29 cellular contexts compared by ENCODE assay signal in genomic region chr1:44641126-44642102, GRCh38. TPM values are rescaled to one million over a fixed set of nuclear protein-coding genes. Genes with fewer than 3 reads are reported as not detected.
DNase-seq lines count a peak whose midpoint lies in the region; ATAC-seq and TF ChIP-seq lines count a peak whose summit lies in the region.
"Had no signal": no experiment of that assay in that cellular context is flagged by ENCODE, and none has a peak within 500 bp of the region (broad histone marks: within the 10 kb centered on the region; RNA-seq: fewer than 3 reads in every experiment).

No MANE protein-coding gene starts in this region.

- H3K4me3 Mint-ChIP-seq in activated CD4-positive, alpha-beta T cell treated with anti-CD3 and anti-CD28 coated beads, Interleukin-2, amount 10 ng/mL, durations not matched to agents 7 days and 5 days = no peak overlapping the region
- H3K4me3 Mint-ChIP-seq in activated B cell treated with CpG ODN at 0.5 μM for 24 hours (no peak overlapping the region), memory B cell (no peak overlapping the region)
- H3K4me3 Mint-ChIP-seq: activated CD4-positive, alpha-beta memory T cell treated with anti-CD3 and anti-CD28 coated beads, Interleukin-2, amount 10 ng/mL, durations not matched to agents 7 days and 5 days; activated naive CD8-positive, alpha-beta T cell; effector memory CD8-positive, alpha-beta T cell; H9; naive thymus-derived CD4-positive, alpha-beta T cell had no signal

- H3K4me1 ChIP-seq in skeletal muscle tissue (ENCODE audit: control insufficient read depth in 3 of 3, insufficient read depth in 3 of 3, low read length in 3 of 3) (peaks cover 90 to 100% (median 96%) of the 10 kb centered on the region in 3 donors), hepatocyte (ENCODE audit: insufficient read depth) (peaks cover 3% of the 10 kb centered on the region)

- DNase-seq in activated CD4-positive, alpha-beta T cell treated with anti-CD3 and anti-CD28 coated beads, Interleukin-2, amount 10 ng/mL, durations not matched to agents 7 days and 5 days = no peak
- no peak for DNase-seq in activated CD4-positive, alpha-beta T cell treated with anti-CD3 and anti-CD28 coated beads for 4 hours
- DNase-seq in activated B cell treated with CpG ODN at 0.5 μM for 24 hours (no peak), memory B cell (ENCODE audit: low spot score in 2 of 2) (no peak), hepatocyte (ENCODE audit: low spot score) (no peak), NK-92 (lab: John Stamatoyannopoulos, UW; ENCODE audit: unreplicated experiment) (no peak)
- DNase-seq: activated CD4-positive, alpha-beta memory T cell treated with anti-CD3 and anti-CD28 coated beads, Interleukin-2, amount 10 ng/mL, durations not matched to agents 7 days and 5 days; activated CD4-positive, CD25-positive, alpha-beta regulatory T cell; activated T-cell treated with anti-CD3 and anti-CD28 coated beads, Interleukin-2, amount 50 U/mL, for 48 hours; AML-193; DMS79; effector memory CD8-positive, alpha-beta T cell; H9; mesenchymal stem cell; naive thymus-derived CD4-positive, alpha-beta T cell; NCI-H1417 treated with DMSO at 0.1 percent for 48 hours; NCI-H510A; small intestine; stimulated activated CD4-positive, alpha-beta T cell treated with anti-CD3 and anti-CD28 coated beads, Interleukin-2, amount 100 ng/mL, for 24 hours; stimulated activated naive CD4-positive, alpha-beta T cell; T1000; trophoblast cell had no signal

- peaks cover 21% of the 10 kb centered on the region for H3K36me3 Mint-ChIP-seq in activated CD4-positive, alpha-beta T cell treated with anti-CD3 and anti-CD28 coated beads, Interleukin-2, amount 10 ng/mL, durations not matched to agents 7 days and 5 days (ENCODE audit: low read depth)
- H3K36me3 Mint-ChIP-seq in activated B cell treated with CpG ODN at 0.5 μM for 24 hours (ENCODE audit: low read depth) (peaks cover 91% of the 10 kb centered on the region), memory B cell (peaks cover 33% of the 10 kb centered on the region)
- H3K36me3 Mint-ChIP-seq: activated naive CD8-positive, alpha-beta T cell had no signal

- CTCF ChIA-PET in activated CD4-positive, alpha-beta T cell treated with anti-CD3 and anti-CD28 coated beads, Interleukin-2, amount 10 ng/mL, durations not matched to agents 7 days and 5 days (lab: Charles Lee) = interaction anchor here (3.2 kb wide), 1 partner anchor 11 kb away, joined by 26 read pairs; no protein-coding TSS in a partner anchor
- CTCF ChIA-PET in activated B cell treated with CpG ODN at 0.5 μM for 24 hours (lab: Charles Lee) = interaction anchor here (1.9 kb wide), 1 partner anchor 11 kb away, joined by 6 read pairs; no protein-coding TSS in a partner anchor

- no peaks in the 10 kb centered on the region for H3K27me3 Mint-ChIP-seq in activated CD4-positive, alpha-beta T cell treated with anti-CD3 and anti-CD28 coated beads, Interleukin-2, amount 10 ng/mL, durations not matched to agents 7 days and 5 days
- H3K27me3 Mint-ChIP-seq in activated B cell treated with CpG ODN at 0.5 μM for 24 hours (no peaks in the 10 kb centered on the region), memory B cell (no peaks in the 10 kb centered on the region)
- H3K27me3 Mint-ChIP-seq: activated CD4-positive, alpha-beta memory T cell treated with anti-CD3 and anti-CD28 coated beads, Interleukin-2, amount 10 ng/mL, durations not matched to agents 7 days and 5 days; activated naive CD8-positive, alpha-beta T cell; effector memory CD8-positive, alpha-beta T cell; naive thymus-derived CD4-positive, alpha-beta T cell had no signal

- H3K27ac Mint-ChIP-seq in activated CD4-positive, alpha-beta T cell treated with anti-CD3 and anti-CD28 coated beads, Interleukin-2, amount 10 ng/mL, durations not matched to agents 7 days and 5 days = peak overlapping the region; percentile 39
- H3K27ac Mint-ChIP-seq in activated B cell treated with CpG ODN at 0.5 μM for 24 hours (peak overlapping the region; percentile 41), memory B cell (peak overlapping the region; percentile 79)
- H3K27ac Mint-ChIP-seq: activated CD4-positive, alpha-beta memory T cell treated with anti-CD3 and anti-CD28 coated beads, Interleukin-2, amount 10 ng/mL, durations not matched to agents 7 days and 5 days had no signal

- no peaks in the 10 kb centered on the region for H3K9me3 Mint-ChIP-seq in activated CD4-positive, alpha-beta T cell treated with anti-CD3 and anti-CD28 coated beads, Interleukin-2, amount 10 ng/mL, durations not matched to agents 7 days and 5 days
- H3K9me3 Mint-ChIP-seq in activated B cell treated with CpG ODN at 0.5 μM for 24 hours = no peaks in the 10 kb centered on the region
- no peaks in the 10 kb centered on the region for H3K9me3 Mint-ChIP-seq in memory B cell
- H3K9me3 Mint-ChIP-seq: activated CD4-positive, alpha-beta memory T cell treated with anti-CD3 and anti-CD28 coated beads, Interleukin-2, amount 10 ng/mL, durations not matched to agents 7 days and 5 days; effector memory CD8-positive, alpha-beta T cell; H9 had no signal

- no peaks in the 10 kb centered on the region for H3K79me2 ChIP-seq in hepatocyte

- H3K4me1 Mint-ChIP-seq in activated CD4-positive, alpha-beta T cell treated with anti-CD3 and anti-CD28 coated beads, Interleukin-2, amount 10 ng/mL, durations not matched to agents 7 days and 5 days = no peaks in the 10 kb centered on the region
- no peaks in the 10 kb centered on the region for H3K4me1 Mint-ChIP-seq in activated B cell treated with CpG ODN at 0.5 μM for 24 hours
- H3K4me1 Mint-ChIP-seq in memory B cell = peaks cover 9% of the 10 kb centered on the region
- H3K4me1 Mint-ChIP-seq: activated CD4-positive, alpha-beta memory T cell treated with anti-CD3 and anti-CD28 coated beads, Interleukin-2, amount 10 ng/mL, durations not matched to agents 7 days and 5 days; H9 had no signal

- H3K9me2 ChIP-seq in hepatocyte (replicated peaks; ENCODE audit: insufficient read depth) = no peaks in the 10 kb centered on the region

- H3K9me3 ChIP-seq in skeletal muscle tissue (ENCODE audit: control insufficient read depth in 3 of 3, low read length in 3 of 3) (no peaks in the 10 kb centered on the region), hepatocyte (ENCODE audit: low read depth) (no peaks in the 10 kb centered on the region)

- no peak for ATAC-seq in activated B cell treated with CpG ODN at 0.5 μM for 24 hours (ENCODE audit: low read depth)
- no peak for ATAC-seq in memory B cell (ENCODE audit: low read depth)
- no peak for ATAC-seq in HG03457 (IDR thresholded peaks at IDR 0.05; ENCODE audit: unreplicated experiment)
- ATAC-seq: effector memory CD8-positive, alpha-beta T cell; esophagus mucosa; naive thymus-derived CD4-positive, alpha-beta T cell had no signal

- no peak overlapping the region for H3K4me2 ChIP-seq in hepatocyte

- H3K4me3 ChIP-seq in skeletal muscle tissue (ENCODE audit: low read length in 3 of 3) = no peak overlapping the region
- no peak overlapping the region for H3K4me3 ChIP-seq in hepatocyte
- H3K4me3 ChIP-seq: SK-N-MC had no signal

- H3K9ac ChIP-seq in skeletal muscle tissue (ENCODE audit: low read depth in 1 of 3, low read length in 3 of 3) = peak overlapping the region in 1 of 3 donors; percentile 33

- TF ChIP-seq CTCF in activated B cell treated with CpG ODN at 0.5 μM for 24 hours (IDR thresholded peaks at IDR 0.05) (no peak), hepatocyte (IDR thresholded peaks at IDR 0.05; ENCODE audit: poor library complexity) (no peak)

- H3K36me3 ChIP-seq in skeletal muscle tissue (ENCODE audit: control insufficient read depth in 3 of 3, insufficient read depth in 3 of 3, low read length in 3 of 3) (peaks cover 31 to 60% (median 47%) of the 10 kb centered on the region in 3 donors), hepatocyte (replicated peaks; ENCODE audit: insufficient read depth, low read depth) (no peaks in the 10 kb centered on the region)

- POLR2A ChIA-PET in activated CD4-positive, alpha-beta T cell treated with anti-CD3 and anti-CD28 coated beads, Interleukin-2, amount 10 ng/mL, durations not matched to agents 7 days and 5 days (lab: Charles Lee) = interaction anchor here (0.9 kb wide), 1 partner anchor 10 kb away, joined by 3 read pairs; no protein-coding TSS in a partner anchor
- POLR2A ChIA-PET in activated B cell treated with CpG ODN at 0.5 μM for 24 hours (lab: Charles Lee) = interaction anchor here (1.3 to 2.6 kb wide), 2 partner anchors 9 to 10 kb away, joined by 3 to 18 read pairs; no protein-coding TSS in a partner anchor

- no peaks in the 10 kb centered on the region for H3K27me3 ChIP-seq in skeletal muscle tissue (ENCODE audit: control insufficient read depth in 3 of 3, insufficient read depth in 3 of 3, low read length in 3 of 3)
- H3K27me3 ChIP-seq in hepatocyte = no peaks in the 10 kb centered on the region

- H4K20me1 ChIP-seq in hepatocyte (ENCODE audit: insufficient read depth, poor library complexity, severe bottlenecking) = no peaks in the 10 kb centered on the region

- H2AFZ ChIP-seq in hepatocyte = no peak overlapping the region

- WGBS in hepatocyte (ENCODE audit: low lambda C conversion rate, missing lambda C conversion rate) = 85% methylated on average over 12 of the region's 12 CpGs

- H3K27ac ChIP-seq in skeletal muscle tissue (ENCODE audit: low read depth, low read length) (peak overlapping the region; percentile 84), hepatocyte (no peak overlapping the region)
- H3K27ac ChIP-seq: SK-N-MC had no signal

- intact Hi-C loops in activated B cell treated with CpG ODN at 0.5 μM for 24 hours (cut with micrococcal nuclease) = no loop called here

RNA-seq across cellular contexts. Expression of gene TMEM53, which starts 32.9 kb away (rescaled TPM):
- total RNA-seq in activated CD4-positive, alpha-beta T cell treated with anti-CD3 and anti-CD28 coated beads, Interleukin-2, amount 10 ng/mL, durations not matched to agents 7 days and 5 days = 1 to 10 TPM; 3.0 to 3.5 TPM
- total RNA-seq in activated B cell treated with CpG ODN at 0.5 μM for 24 hours = 4.6 and 4.8 TPM in 2 replicates
- 3.1 TPM for total RNA-seq in skeletal muscle tissue
- total RNA-seq in hepatocyte = 6.9 and 11.7 TPM in 2 replicates
- 27.5 and 37.4 TPM in 2 replicates for polyA plus RNA-seq in hepatocyte

RNA-seq across cellular contexts. Expression of gene ARMH1, which starts 33.1 kb away (rescaled TPM):
- total RNA-seq in activated CD4-positive, alpha-beta T cell treated with anti-CD3 and anti-CD28 coated beads, Interleukin-2, amount 10 ng/mL, durations not matched to agents 7 days and 5 days = 10 to 100 TPM; 47.4 to 50.7 TPM
- total RNA-seq in activated B cell treated with CpG ODN at 0.5 μM for 24 hours (18.1 and 19.9 TPM in 2 replicates), skeletal muscle tissue (0.52 TPM), hepatocyte (1.2 and 3.1 TPM in 2 replicates)
- 6.1 and 6.3 TPM in 2 replicates for polyA plus RNA-seq in hepatocyte
- total RNA-seq: A172, esophagus mucosa, RPMI7951 had no signal
